In the genomic region with DNA sequence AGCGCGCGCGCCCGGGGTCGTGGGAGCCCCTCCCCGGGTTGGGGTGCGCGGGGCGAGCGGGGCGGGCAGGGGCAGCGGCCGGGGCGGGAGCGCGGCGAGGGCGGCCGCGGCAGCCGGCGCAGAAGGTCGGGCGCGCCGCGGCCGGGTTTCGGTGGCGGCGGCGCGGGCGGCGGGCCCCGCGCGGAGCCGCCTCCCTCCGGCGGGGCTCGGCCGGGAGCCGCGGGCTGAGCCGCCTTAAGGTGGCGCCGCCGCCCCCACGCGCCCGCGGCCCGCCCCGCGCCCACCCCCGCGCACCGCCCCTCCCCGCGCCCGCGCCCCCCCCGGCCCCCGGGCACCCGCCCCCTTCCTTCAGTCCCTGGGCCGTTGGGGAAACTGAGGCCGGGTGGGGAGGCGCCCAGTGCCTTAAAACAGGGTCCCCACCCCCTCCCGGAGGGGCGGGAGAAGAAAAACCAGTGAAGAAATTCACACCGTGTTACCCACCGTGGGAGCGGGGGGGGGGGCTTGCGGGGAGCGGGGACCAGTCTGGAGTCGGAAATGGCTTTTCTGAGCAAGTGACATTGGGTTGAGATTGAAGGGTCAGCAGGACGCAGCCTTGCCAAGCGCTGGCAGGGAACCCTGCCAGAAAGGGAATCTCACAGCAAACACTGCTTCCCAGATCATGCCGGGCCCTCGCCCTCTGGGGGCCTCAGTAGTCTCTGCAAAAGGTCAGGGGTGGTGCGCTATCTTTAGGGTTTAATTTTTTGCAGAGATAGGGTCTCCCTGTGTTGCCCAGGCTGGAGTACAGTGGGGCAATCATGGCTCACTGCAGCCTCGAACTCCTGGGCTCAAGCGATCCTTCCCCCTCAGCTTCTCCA, we compare ENCODE assay signal across 8 cellular contexts. TPM values are rescaled to one million over a fixed set of nuclear protein-coding genes. Genes with fewer than 3 reads are reported as not detected.
DNase-seq lines count a peak whose midpoint lies in the region; ATAC-seq and FAIRE-seq lines count a peak whose summit lies in the region.

A gene (minus strand): TSS at position 211 of the 854 bp plus-strand sequence. CDS start 376 bp downstream, outside the sequence.

- H2AFZ ChIP-seq in ACC112 (ENCODE audit: low read length, unreplicated experiment), result peak within 1 kb of the TSS; percentile 38

- peaks cover 33% of the 10 kb centered on the region for H3K27me3 ChIP-seq in ACC112 (ENCODE audit: insufficient read depth, low read length)
- peaks cover 65% of the 10 kb centered on the region for H3K27me3 ChIP-seq in HUES48 (ENCODE audit: control insufficient read depth, insufficient read depth, low read length)

- H3K36me3 ChIP-seq in ACC112 (ENCODE audit: insufficient read depth, low read length) (no peaks in the 10 kb centered on the region), HUES48 (ENCODE audit: control insufficient read depth, insufficient read depth, low read length) (no peaks in the 10 kb centered on the region)

- no peak within 1 kb of the TSS for H3K9ac ChIP-seq in HUES48 (ENCODE audit: low read depth, low read length)

- H3K36me3 Mint-ChIP-seq in central memory CD8-positive, alpha-beta T cell (ENCODE audit: insufficient read depth), result peaks cover 1% of the 10 kb centered on the region

- FAIRE-seq in urothelium cell line (lab: Jason Lieb, UNC), result no peak

- peak; percentile 66 for ATAC-seq in central memory CD8-positive, alpha-beta T cell (replicated peaks; ENCODE audit: extremely low read depth, poor library complexity, severe bottlenecking)
- ATAC-seq in HG02610 (IDR thresholded peaks at IDR 0.05; ENCODE audit: unreplicated experiment), result no peak
- no peak for ATAC-seq in GM18502 (IDR thresholded peaks at IDR 0.05; ENCODE audit: poor library complexity, unreplicated experiment)

- H3K9me3 ChIP-seq in HUES48 (ENCODE audit: control insufficient read depth, insufficient read depth, low read length), result no peaks in the 10 kb centered on the region

- no peaks in the 10 kb centered on the region for H3K9me3 Mint-ChIP-seq in central memory CD8-positive, alpha-beta T cell

- H3K27ac ChIP-seq in ACC112 (ENCODE audit: low read depth, low read length) (no peak within 1 kb of the TSS), HUES48 (ENCODE audit: low read depth, low read length) (no peak within 1 kb of the TSS)

- H3K4me3 ChIP-seq in ACC112 (ENCODE audit: low read depth, low read length) (peak within 1 kb of the TSS; percentile 70), HUES48 (ENCODE audit: low read depth, low read length) (peak within 1 kb of the TSS; percentile 61)

- peak within 1 kb of the TSS; percentile 72 for H3K4me3 Mint-ChIP-seq in central memory CD8-positive, alpha-beta T cell

- H3K4me1 Mint-ChIP-seq in central memory CD8-positive, alpha-beta T cell, result peaks cover 24% of the 10 kb centered on the region

- DNase-seq in central memory CD8-positive, alpha-beta T cell (ENCODE audit: low spot score in 2 of 2), result no peak
- DNase-seq in lung microvascular endothelial cell (ENCODE audit: low read depth in 2 of 2) (no peak), urothelium cell line (ENCODE audit: low spot score) (peak; percentile 40), foreskin melanocyte (no peak)

- peak within 1 kb of the TSS; percentile 16 for H3K27ac Mint-ChIP-seq in central memory CD8-positive, alpha-beta T cell (ENCODE audit: low read depth)

- H3K4me1 ChIP-seq in ACC112 (ENCODE audit: control insufficient read depth, insufficient read depth, low read length, unreplicated experiment), result no peaks in the 10 kb centered on the region
- peaks cover 15% of the 10 kb centered on the region; the same call in 1 of the 2 replicates for H3K4me1 ChIP-seq in HUES48 (ENCODE audit: control insufficient read depth, insufficient read depth, low read length)

- H3K79me2 ChIP-seq in ACC112 (ENCODE audit: control insufficient read depth, insufficient read depth, low read length, unreplicated experiment), result no peaks in the 10 kb centered on the region

- H3K27me3 Mint-ChIP-seq in central memory CD8-positive, alpha-beta T cell, result no peaks in the 10 kb centered on the region

RNA-seq across cellular contexts. Expression of the gene that starts here (rescaled TPM):
- 7.2 and 17.5 TPM in 2 replicates for total RNA-seq in lung microvascular endothelial cell
